13 cellular contexts compared by ENCODE assay signal in the genomic region with DNA sequence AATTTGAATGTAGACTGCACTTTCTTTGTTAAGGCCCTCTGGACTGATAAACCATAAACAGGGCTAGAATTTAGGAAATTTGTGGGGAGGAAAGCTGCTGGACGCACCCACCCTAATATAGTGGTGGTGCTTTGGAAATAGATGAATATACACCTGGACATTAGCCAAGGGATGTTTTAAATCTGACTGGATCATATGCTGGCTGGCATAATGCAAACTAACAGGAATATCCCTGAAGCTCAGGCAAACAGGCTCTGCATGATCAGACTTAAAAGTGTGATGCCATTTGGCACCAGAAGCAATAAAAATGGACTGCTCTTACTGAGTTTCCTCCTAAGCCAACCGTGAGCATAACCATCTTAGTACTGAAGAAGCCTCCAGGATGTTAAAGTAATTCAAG.
"Had no signal": no experiment of that assay in that cellular context is flagged by ENCODE, and none has a peak within 500 bp of the region (broad histone marks: within the 10 kb centered on the region; RNA-seq: fewer than 3 reads in every experiment).

No MANE protein-coding gene starts in this region.

- H3K27me3 Mint-ChIP-seq: activated CD4-positive, alpha-beta memory T cell treated with anti-CD3 and anti-CD28 coated beads for 36 hours; activated naive CD8-positive, alpha-beta T cell treated with anti-CD3 and anti-CD28 coated beads for 36 hours had no signal

- H3K27ac Mint-ChIP-seq: activated CD4-positive, alpha-beta memory T cell treated with anti-CD3 and anti-CD28 coated beads for 36 hours; activated naive CD8-positive, alpha-beta T cell treated with anti-CD3 and anti-CD28 coated beads for 36 hours; T-helper 2 cell treated with Interferon-gamma antibody and Interleukin-4, amounts not matched to agents 5 μg/mL and 100 μg/mL, for 36 hours had no signal

- H3K4me3 Mint-ChIP-seq: activated CD4-positive, alpha-beta memory T cell treated with anti-CD3 and anti-CD28 coated beads for 36 hours; activated naive CD8-positive, alpha-beta T cell treated with anti-CD3 and anti-CD28 coated beads for 36 hours; T-helper 2 cell treated with Interferon-gamma antibody and Interleukin-4, amounts not matched to agents 5 μg/mL and 100 μg/mL, for 36 hours had no signal

- H3K4me1 Mint-ChIP-seq: activated naive CD8-positive, alpha-beta T cell treated with anti-CD3 and anti-CD28 coated beads for 36 hours had no signal

- H3K36me3 Mint-ChIP-seq: activated CD4-positive, alpha-beta memory T cell treated with anti-CD3 and anti-CD28 coated beads for 36 hours; activated naive CD8-positive, alpha-beta T cell treated with anti-CD3 and anti-CD28 coated beads for 36 hours had no signal

- DNase-seq: activated CD4-positive, alpha-beta memory T cell treated with anti-CD3 and anti-CD28 coated beads for 36 hours; activated CD4-positive, CD25-positive, alpha-beta regulatory T cell treated with anti-CD3 and anti-CD28 coated beads, Interleukin-2, amount 50 U/mL, for 72 hours; activated gamma-delta T cell; activated naive CD8-positive, alpha-beta T cell treated with anti-CD3 and anti-CD28 coated beads for 36 hours; activated T-cell treated with anti-CD3 and anti-CD28 coated beads, Interleukin-2, amount 50 U/mL, for 48 hours; esophagus squamous epithelium; gastrocnemius medialis; kidney; ovary; retina; small intestine; stomach had no signal
